ENCODE assay signal across 28 cellular contexts in genomic region chr7:158194365-158194900, GRCh38.
"Had no signal": no experiment of that assay in that cellular context is flagged by ENCODE, and none has a peak within 500 bp of the region (broad histone marks: within the 10 kb centered on the region; RNA-seq: fewer than 3 reads in every experiment).

No MANE protein-coding gene starts in this region.

- H3K4me3 ChIP-seq: PC-9, SJCRH30, SK-N-MC had no signal

- H3K36me3 ChIP-seq: SJCRH30 had no signal

- H3K4me2 ChIP-seq: KMS-11, PC-9 had no signal

- H3K9ac ChIP-seq: KMS-11 had no signal

- ATAC-seq: Panc1, Right ventricle myocardium inferior, SK-N-SH treated with all-trans-retinoic acid at 6 μM for 48 hours had no signal

- H3K27ac ChIP-seq: KMS-11, PC-9, RWPE1, SJCRH30, SK-N-MC had no signal

- H2AFZ ChIP-seq: PC-9 had no signal

- H3K4me1 ChIP-seq: SJCRH30 had no signal

- DNase-seq: Karpas-422, KBM-7, MM.1S, MV-4-11, NCI-H1092, NCI-H1105, NCI-H1417 treated with DMSO at 0.1 percent for 48 hours, NCI-H1436 treated with DMSO at 0.1 percent for 48 hours, NCI-H1694 treated with DMSO at 0.1 percent for 48 hours, NCI-H187 treated with DMSO at 0.1 percent for 48 hours, NCI-H2029, NCI-H2171 treated with DMSO at 0.1 percent for 48 hours, NCI-H2227 treated with DMSO at 0.1 percent for 48 hours, NCI-H345, NCI-H446, NCI-H524 treated with DMSO at 0.1 percent for 48 hours, NCI-H526 treated with DMSO at 0.1 percent for 48 hours, NCI-H774, PC-9, SHP77, SIG-M5, SJCRH30 had no signal

- H3K27me3 ChIP-seq: SJCRH30 had no signal
